Comparison of ENCODE assay signal across 9 cellular contexts in genomic region chr2:207333599-207334308, GRCh38.
A peak's percentile ranks its signal among the peaks of the same experiment; 100 is the strongest.
DNase-seq lines count a peak whose midpoint lies in the region; FAIRE-seq and TF ChIP-seq lines count a peak whose summit lies in the region.
"Had no signal": no experiment of that assay in that cellular context is flagged by ENCODE, and none has a peak within 500 bp of the region (broad histone marks: within the 10 kb centered on the region; RNA-seq: fewer than 3 reads in every experiment).

No MANE protein-coding gene starts in this region.

- H3K9ac ChIP-seq in HUES64 (ENCODE audit: low read depth, low read length), result peak overlapping the region; percentile 76
- H3K9ac ChIP-seq in mucosa of rectum (ENCODE audit: low read depth in 1 of 2, low read length in 2 of 2), result peak overlapping the region in 1 of 2 donors; percentile 44

- peaks cover 52% of the 10 kb centered on the region for H3K4me1 ChIP-seq in HUES64 (ENCODE audit: insufficient read depth, low read length)
- peaks cover 0 to 5% of the 10 kb centered on the region in 2 donors for H3K4me1 ChIP-seq in mucosa of rectum (ENCODE audit: control insufficient read depth in 2 of 2, insufficient read depth in 2 of 2, low read length in 2 of 2)
- no peaks in the 10 kb centered on the region for H3K4me1 ChIP-seq in prostate gland (replicated peaks)

- no peak for FAIRE-seq in bronchial epithelial cell (lab: Jason Lieb, UNC)

- H3K27me3 ChIP-seq in HUES64 (ENCODE audit: insufficient read depth, low read length) (no peaks in the 10 kb centered on the region), bronchial epithelial cell (ENCODE audit: control insufficient read depth, insufficient read depth, low read length) (no peaks in the 10 kb centered on the region), mucosa of rectum (ENCODE audit: control insufficient read depth in 2 of 2, insufficient read depth in 2 of 2, low read length in 2 of 2) (no peaks in the 10 kb centered on the region), prostate gland (replicated peaks; ENCODE audit: insufficient read depth) (no peaks in the 10 kb centered on the region)

- no peak for DNase-seq in AG10803 (ENCODE audit: low read depth)
- peak; percentile 76 for DNase-seq in bronchial epithelial cell (ENCODE audit: low read depth)
- DNase-seq in SIG-M5 (lab: John Stamatoyannopoulos, UW), result no peak
- DNase-seq in SW480 (ENCODE audit: low spot score), result no peak
- no peak for DNase-seq in SIG-M5 treated with dmso at 0.1 percent for 504 hours (lab: John Stamatoyannopoulos, UW; ENCODE audit: unreplicated experiment)
- DNase-seq in prostate gland (ENCODE audit: low spot score), result no peak
- DNase-seq: activated effector memory CD4-positive, alpha-beta T cell treated with Interleukin-2 at 50 U/mL for 16 hours had no signal

- TF ChIP-seq CTCF in AG10803 (conservative IDR thresholded peaks at IDR 0.05; ENCODE audit: low read length) (no peak), bronchial epithelial cell (IDR thresholded peaks at IDR 0.05; ENCODE audit: insufficient read depth, low read length, severe bottlenecking) (no peak), prostate gland (IDR thresholded peaks at IDR 0.05) (no peak)

- 78% methylated on average over 6 of the region's 6 CpGs for WGBS in HUES64
- 86% methylated on average over 6 of the region's 6 CpGs for WGBS in prostate gland

- H3K27ac ChIP-seq in HUES64 (ENCODE audit: low read depth, low read length) (peak overlapping the region; percentile 96), mucosa of rectum (ENCODE audit: low read depth in 2 of 2, low read length in 2 of 2) (peak overlapping the region; percentile 50 to 62), prostate gland (peak overlapping the region in 1 of 2 donors; percentile 36)

- no peak for TF ChIP-seq POLR2A in prostate gland (IDR thresholded peaks at IDR 0.05)

- no peaks in the 10 kb centered on the region for H3K9me3 ChIP-seq in HUES64 (ENCODE audit: insufficient read depth, low read depth, low read length)
- no peaks in the 10 kb centered on the region for H3K9me3 ChIP-seq in mucosa of rectum (ENCODE audit: control insufficient read depth in 2 of 2, low read length in 2 of 2)
- H3K9me3 ChIP-seq in prostate gland, result no peaks in the 10 kb centered on the region

- H3K4me3 ChIP-seq in AG10803 (ENCODE audit: low read length), result peak overlapping the region; percentile 55
- H3K4me3 ChIP-seq in HUES64 (ENCODE audit: low read length), result peak overlapping the region; percentile 35
- no peak overlapping the region for H3K4me3 ChIP-seq in bronchial epithelial cell (ENCODE audit: low read depth, low read length)
- peak overlapping the region in 1 of 2 donors; percentile 32 for H3K4me3 ChIP-seq in mucosa of rectum (ENCODE audit: low read length in 2 of 2)
- H3K4me3 ChIP-seq in prostate gland, result no peak overlapping the region

- intact Hi-C loops in prostate gland (cut with DNase I), result no loop called here

- H3K36me3 ChIP-seq in HUES64 (ENCODE audit: insufficient read depth, low read length), result no peaks in the 10 kb centered on the region
- no peaks in the 10 kb centered on the region for H3K36me3 ChIP-seq in bronchial epithelial cell (ENCODE audit: control insufficient read depth, insufficient read depth, low read length)
- no peaks in the 10 kb centered on the region for H3K36me3 ChIP-seq in mucosa of rectum (ENCODE audit: control insufficient read depth in 2 of 2, insufficient read depth in 2 of 2, low read length in 2 of 2)
- no peaks in the 10 kb centered on the region for H3K36me3 ChIP-seq in prostate gland

Comparison
In these comparisons a context has a peak if more than half of its experiments do, and no peak if none do; other contexts are left out.
1. H3K4me3 ChIP-seq: peak in AG10803 (single experiment) and HUES64 (single experiment); none in bronchial epithelial cell (single experiment) and prostate gland (0 of 2).